In the genomic region with DNA sequence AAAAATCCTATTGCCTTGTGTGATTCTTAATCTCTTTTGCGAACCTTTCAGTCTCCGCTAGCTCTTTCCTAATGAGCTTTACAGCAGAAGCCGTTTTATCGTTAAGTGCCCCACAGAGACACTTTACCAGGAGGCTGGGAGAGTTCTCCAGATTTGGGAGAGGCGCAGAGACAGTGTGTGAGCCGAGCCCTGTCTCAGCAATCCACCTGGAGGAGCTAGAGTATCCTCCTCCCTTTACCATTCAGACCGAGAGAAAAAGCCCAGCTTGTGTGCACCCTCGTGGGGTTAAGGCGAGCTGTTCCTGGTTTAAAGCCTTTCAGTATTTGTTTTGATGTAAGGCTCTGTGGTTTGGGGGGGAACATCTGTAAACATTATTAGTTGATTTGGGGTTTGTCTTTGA, we compare ENCODE assay signal across 15 cellular contexts.
"Had no signal": no experiment of that assay in that cellular context is flagged by ENCODE, and none has a peak within 500 bp of the region (broad histone marks: within the 10 kb centered on the region; RNA-seq: fewer than 3 reads in every experiment).

No MANE protein-coding gene starts in this region.

- H3K4me3 Mint-ChIP-seq: activated B cell treated with CpG ODN at 0.5 μM for 24 hours; activated naive CD8-positive, alpha-beta T cell treated with anti-CD3 and anti-CD28 coated beads for 36 hours; mesothelial cell of epicardium; stimulated activated naive CD8-positive, alpha-beta T cell treated with anti-CD3 and anti-CD28 coated beads, Interleukin-15, Interleukin-2, amounts not matched to agents 100 ng/mL and 50 ng/mL, for 24 hours had no signal

- DNase-seq: activated B cell treated with CpG ODN at 0.5 μM for 24 hours; activated CD4-positive, alpha-beta T cell treated with anti-CD3 and anti-CD28 coated beads for 48 hours; activated naive CD8-positive, alpha-beta T cell treated with anti-CD3 and anti-CD28 coated beads for 36 hours; amygdala; cerebellar nuclear complex; effector CD8-positive, alpha-beta T cell; foreskin keratinocyte; head of caudate nucleus; lower lobe of right lung; ovary had no signal

- H3K9me3 ChIP-seq: breast epithelium, lower lobe of right lung, ovary, suprapubic skin had no signal

- H3K27me3 ChIP-seq: foreskin keratinocyte, ovary, suprapubic skin had no signal

- H3K27ac ChIP-seq: breast epithelium, foreskin keratinocyte, lower lobe of right lung, suprapubic skin had no signal

- H3K27me3 Mint-ChIP-seq: activated naive CD8-positive, alpha-beta T cell treated with anti-CD3 and anti-CD28 coated beads for 36 hours; stimulated activated naive CD8-positive, alpha-beta T cell treated with anti-CD3 and anti-CD28 coated beads, Interleukin-15, Interleukin-2, amounts not matched to agents 100 ng/mL and 50 ng/mL, for 24 hours had no signal

- ATAC-seq: foreskin keratinocyte, lower lobe of right lung, sciatic nerve had no signal

- H3K36me3 ChIP-seq: breast epithelium, lower lobe of right lung, ovary, suprapubic skin had no signal

- H3K4me1 Mint-ChIP-seq: activated B cell treated with CpG ODN at 0.5 μM for 24 hours; activated naive CD8-positive, alpha-beta T cell treated with anti-CD3 and anti-CD28 coated beads for 36 hours; mesothelial cell of epicardium had no signal

- H3K36me3 Mint-ChIP-seq: mesothelial cell of epicardium had no signal

- H3K27ac Mint-ChIP-seq: activated B cell treated with CpG ODN at 0.5 μM for 24 hours; activated naive CD8-positive, alpha-beta T cell treated with anti-CD3 and anti-CD28 coated beads for 36 hours; mesothelial cell of epicardium; stimulated activated naive CD8-positive, alpha-beta T cell treated with anti-CD3 and anti-CD28 coated beads, Interleukin-15, Interleukin-2, amounts not matched to agents 100 ng/mL and 50 ng/mL, for 24 hours had no signal

- H3K4me1 ChIP-seq: breast epithelium, foreskin keratinocyte had no signal

- H3K4me3 ChIP-seq: breast epithelium, lower lobe of right lung, ovary, suprapubic skin had no signal

- H3K9me3 Mint-ChIP-seq: activated B cell treated with CpG ODN at 0.5 μM for 24 hours; activated naive CD8-positive, alpha-beta T cell treated with anti-CD3 and anti-CD28 coated beads for 36 hours; stimulated activated naive CD8-positive, alpha-beta T cell treated with anti-CD3 and anti-CD28 coated beads, Interleukin-15, Interleukin-2, amounts not matched to agents 100 ng/mL and 50 ng/mL, for 24 hours had no signal
